In the genomic region with DNA sequence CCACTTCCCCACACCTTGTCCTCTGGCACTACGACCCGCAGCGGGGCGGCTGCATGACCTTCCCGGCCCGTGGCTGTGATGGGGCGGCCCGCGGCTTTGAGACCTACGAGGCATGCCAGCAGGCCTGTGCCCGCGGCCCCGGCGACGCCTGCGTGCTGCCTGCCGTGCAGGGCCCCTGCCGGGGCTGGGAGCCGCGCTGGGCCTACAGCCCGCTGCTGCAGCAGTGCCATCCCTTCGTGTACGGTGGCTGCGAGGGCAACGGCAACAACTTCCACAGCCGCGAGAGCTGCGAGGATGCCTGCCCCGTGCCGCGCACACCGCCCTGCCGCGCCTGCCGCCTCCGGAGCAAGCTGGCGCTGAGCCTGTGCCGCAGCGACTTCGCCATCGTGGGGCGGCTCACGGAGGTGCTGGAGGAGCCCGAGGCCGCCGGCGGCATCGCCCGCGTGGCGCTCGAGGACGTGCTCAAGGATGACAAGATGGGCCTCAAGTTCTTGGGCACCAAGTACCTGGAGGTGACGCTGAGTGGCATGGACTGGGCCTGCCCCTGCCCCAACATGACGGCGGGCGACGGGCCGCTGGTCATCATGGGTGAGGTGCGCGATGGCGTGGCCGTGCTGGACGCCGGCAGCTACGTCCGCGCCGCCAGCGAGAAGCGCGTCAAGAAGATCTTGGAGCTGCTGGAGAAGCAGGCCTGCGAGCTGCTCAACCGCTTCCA, we compare ENCODE assay signal across 18 cellular contexts.
"Had no signal": no experiment of that assay in that cellular context is flagged by ENCODE, and none has a peak within 500 bp of the region (broad histone marks: within the 10 kb centered on the region; RNA-seq: fewer than 3 reads in every experiment).

No MANE protein-coding gene starts in this region.

- DNase-seq: activated CD4-positive, alpha-beta T cell treated with anti-CD3 and anti-CD28 coated beads, Interleukin-2, amount 50 U/mL, for 4 hours; activated CD4-positive, CD25-positive, alpha-beta regulatory T cell treated with anti-CD3 and anti-CD28 coated beads, Interleukin-2, amount 50 U/mL, for 72 hours; activated naive CD4-positive, alpha-beta T cell; activated naive CD8-positive, alpha-beta T cell treated with anti-CD3 and anti-CD28 coated beads for 36 hours; activated T-cell treated with anti-CD3 and anti-CD28 coated beads for 4 hours; amniotic stem cell; effector CD4-positive, alpha-beta T cell; lower lobe of right lung; stimulated activated CD4-positive, alpha-beta T cell treated with anti-CD3 and anti-CD28 coated beads, Interleukin-12 subunit alpha, Interleukin-12 subunit beta, amount 100 ng/mL, for 4 hours; stimulated activated CD4-positive, alpha-beta T cell treated with anti-CD3 and anti-CD28 coated beads, Interleukin-1b, Interleukin-23, amount 100 ng/mL, for 48 hours; stimulated activated CD8-positive, alpha-beta memory T cell treated with anti-CD3 and anti-CD28 coated beads, Interleukin-4, amount 100 ng/mL, for 48 hours; stimulated activated naive CD4-positive, alpha-beta T cell treated with Interleukin-2 at 50 U/mL for 16 hours; thyroid gland had no signal

- ATAC-seq: esophagus mucosa, gastroesophageal sphincter, lower lobe of right lung, pancreas had no signal

- H2AFZ ChIP-seq: neural progenitor cell had no signal

- FAIRE-seq: pancreas had no signal

- H3K36me3 ChIP-seq: neural progenitor cell had no signal

- H3K9ac ChIP-seq: neural progenitor cell had no signal

- H3K27me3 ChIP-seq: neural progenitor cell, pancreas, thyroid gland had no signal

- H3K9me3 Mint-ChIP-seq: activated naive CD8-positive, alpha-beta T cell treated with anti-CD3 and anti-CD28 coated beads for 36 hours; T-helper 1 cell treated with Interleukin-12 subunit alpha and Interleukin-12 subunit beta and Interleukin-4 antibody, amounts not matched to agents 30 μg/mL and 1 μg/mL, for 36 hours had no signal

- H3K4me3 ChIP-seq: gastroesophageal sphincter, lower lobe of right lung, neural progenitor cell, pancreas, thyroid gland had no signal

- H3K27ac ChIP-seq: gastroesophageal sphincter, lower lobe of right lung, neural progenitor cell, pancreas, thyroid gland had no signal

- H3K27ac Mint-ChIP-seq: activated naive CD8-positive, alpha-beta T cell treated with anti-CD3 and anti-CD28 coated beads for 36 hours; neural progenitor cell; T-helper 1 cell treated with Interleukin-12 subunit alpha and Interleukin-12 subunit beta and Interleukin-4 antibody, amounts not matched to agents 30 μg/mL and 1 μg/mL, for 36 hours had no signal

- H3K4me2 ChIP-seq: neural progenitor cell had no signal

- H3K9me3 ChIP-seq: gastroesophageal sphincter, lower lobe of right lung, pancreas, thyroid gland had no signal
